In the genomic region with DNA sequence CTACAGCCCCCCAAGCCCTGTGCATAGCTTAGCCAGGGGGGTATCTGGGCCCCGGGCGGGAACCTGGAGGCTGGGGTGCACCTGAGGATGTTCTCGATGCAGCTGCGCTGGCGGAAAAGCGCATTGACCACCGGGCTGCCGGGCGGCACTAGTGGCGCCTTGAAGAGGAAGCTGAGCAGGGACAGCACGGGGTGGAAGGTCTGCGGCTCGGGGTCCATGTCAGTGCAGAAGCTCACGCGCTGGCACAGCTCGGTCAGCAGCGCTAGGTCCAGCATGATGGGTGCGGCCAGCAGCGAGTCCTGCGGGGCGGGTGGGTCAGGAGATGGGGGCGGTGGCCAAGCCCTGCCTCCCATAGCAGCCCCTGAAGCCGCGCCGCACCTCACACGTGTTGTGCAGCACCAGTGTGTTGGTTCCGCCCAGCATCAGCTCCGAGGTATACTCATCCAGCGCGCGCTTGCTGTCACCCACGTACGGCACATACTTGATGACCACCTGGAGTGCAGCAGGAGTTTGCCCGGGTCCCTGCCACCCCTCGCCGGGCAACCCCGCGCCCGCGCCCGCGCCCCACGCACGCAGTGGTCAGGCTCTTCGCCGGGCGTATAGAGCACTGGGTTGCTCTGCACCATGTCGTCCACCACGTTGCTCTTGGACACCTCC, we compare ENCODE assay signal across 1 cellular context.
A peak's percentile ranks its signal among the peaks of the same experiment; 100 is the strongest.
TF ChIP-seq lines count a peak whose summit lies in the region.

No MANE protein-coding gene starts in this region.

TF ChIP-seq in K562, 482 proteins besides CTCF, POLR2A, EP300 and RAD21 (continues in another document):
- TF ChIP-seq CHD4 (IDR thresholded peaks at IDR 0.05; ENCODE audit: insufficient read depth, insufficient replicate concordance, low read depth, low read length, poor library complexity, severe bottlenecking) (no peak), TSC22D4 (tag; IDR thresholded peaks at IDR 0.05) (no peak), KLF13 (tag; IDR thresholded peaks at IDR 0.05; ENCODE audit: borderline replicate concordance, low read depth) (no peak), ZNF197 (CRISPR knock-in tag; IDR thresholded peaks at IDR 0.05; ENCODE audit: low read depth) (no peak), NR2C2 (CRISPR knock-in tag; IDR thresholded peaks at IDR 0.05) (no peak), NR2C2 (tag; IDR thresholded peaks at IDR 0.05) (no peak), ZBTB33 (CRISPR knock-in tag; IDR thresholded peaks at IDR 0.05) (peak; percentile 99), CTCFL (IDR thresholded peaks at IDR 0.05; ENCODE audit: borderline replicate concordance, insufficient read depth, low read depth, low read length, poor library complexity, severe bottlenecking) (no peak), RBM22 (IDR thresholded peaks at IDR 0.05; ENCODE audit: low read depth, low read length, poor library complexity, severe bottlenecking) (peak; percentile 72), ZC3H4 (CRISPR knock-in tag; IDR thresholded peaks at IDR 0.05; ENCODE audit: borderline replicate concordance) (no peak), HMGN3 (IDR thresholded peaks at IDR 0.05; ENCODE audit: borderline replicate concordance, extremely low read depth, insufficient read length, low read depth, low read length) (peak; percentile 35), ZNF830 (CRISPR knock-in tag; IDR thresholded peaks at IDR 0.05) (no peak), PYGO2 (tag; IDR thresholded peaks at IDR 0.05) (no peak), HNRNPL (IDR thresholded peaks at IDR 0.05; ENCODE audit: low read depth, low read length) (peak; percentile 92), KLF10 (CRISPR knock-in tag; IDR thresholded peaks at IDR 0.05) (no peak), EWSR1 (IDR thresholded peaks at IDR 0.05; ENCODE audit: borderline replicate concordance, low read depth, partially characterized antibody) (no peak), BCL6 (CRISPR knock-in tag; IDR thresholded peaks at IDR 0.05) (no peak), ILF3 (IDR thresholded peaks at IDR 0.05; ENCODE audit: borderline replicate concordance) (no peak), SMAD1 (IDR thresholded peaks at IDR 0.05; ENCODE audit: low read depth, low read length, partially characterized antibody) (no peak), SMARCA4 (IDR thresholded peaks at IDR 0.05) (no peak), HDAC3 (IDR thresholded peaks at IDR 0.05; ENCODE audit: borderline replicate concordance, partially characterized antibody) (no peak), RBFOX2 (IDR thresholded peaks at IDR 0.05; ENCODE audit: low read depth, low read length) (peak; percentile 61), ZNF24 (IDR thresholded peaks at IDR 0.05) (no peak), NFXL1 (CRISPR knock-in tag; IDR thresholded peaks at IDR 0.05) (no peak), MBD2 (IDR thresholded peaks at IDR 0.05; ENCODE audit: borderline replicate concordance, low read depth) (no peak), ARHGAP35 (IDR thresholded peaks at IDR 0.05; ENCODE audit: partially characterized antibody) (no peak), ARID4B (CRISPR knock-in tag; IDR thresholded peaks at IDR 0.05) (no peak), BDP1 (IDR thresholded peaks at IDR 0.05; ENCODE audit: insufficient read depth, insufficient read length) (no peak), ATF2 (CRISPR knock-in tag; IDR thresholded peaks at IDR 0.05) (no peak), REST (CRISPR knock-in tag; IDR thresholded peaks at IDR 0.05; ENCODE audit: low read depth) (no peak), CUX1 (CRISPR knock-in tag; IDR thresholded peaks at IDR 0.05) (no peak), NR2F6 (CRISPR knock-in tag; IDR thresholded peaks at IDR 0.05) (no peak), POLR2G (IDR thresholded peaks at IDR 0.05; ENCODE audit: low read depth, low read length) (peak; percentile 82)
- TF ChIP-seq, protein P1, sequence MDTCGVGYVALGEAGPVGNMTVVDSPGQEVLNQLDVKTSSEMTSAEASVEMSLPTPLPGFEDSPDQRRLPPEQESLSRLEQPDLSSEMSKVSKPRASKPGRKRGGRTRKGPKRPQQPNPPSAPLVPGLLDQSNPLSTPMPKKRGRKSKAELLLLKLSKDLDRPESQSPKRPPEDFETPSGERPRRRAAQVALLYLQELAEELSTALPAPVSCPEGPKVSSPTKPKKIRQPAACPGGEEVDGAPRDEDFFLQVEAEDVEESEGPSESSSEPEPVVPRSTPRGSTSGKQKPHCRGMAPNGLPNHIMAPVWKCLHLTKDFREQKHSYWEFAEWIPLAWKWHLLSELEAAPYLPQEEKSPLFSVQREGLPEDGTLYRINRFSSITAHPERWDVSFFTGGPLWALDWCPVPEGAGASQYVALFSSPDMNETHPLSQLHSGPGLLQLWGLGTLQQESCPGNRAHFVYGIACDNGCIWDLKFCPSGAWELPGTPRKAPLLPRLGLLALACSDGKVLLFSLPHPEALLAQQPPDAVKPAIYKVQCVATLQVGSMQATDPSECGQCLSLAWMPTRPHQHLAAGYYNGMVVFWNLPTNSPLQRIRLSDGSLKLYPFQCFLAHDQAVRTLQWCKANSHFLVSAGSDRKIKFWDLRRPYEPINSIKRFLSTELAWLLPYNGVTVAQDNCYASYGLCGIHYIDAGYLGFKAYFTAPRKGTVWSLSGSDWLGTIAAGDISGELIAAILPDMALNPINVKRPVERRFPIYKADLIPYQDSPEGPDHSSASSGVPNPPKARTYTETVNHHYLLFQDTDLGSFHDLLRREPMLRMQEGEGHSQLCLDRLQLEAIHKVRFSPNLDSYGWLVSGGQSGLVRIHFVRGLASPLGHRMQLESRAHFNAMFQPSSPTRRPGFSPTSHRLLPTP (IDR thresholded peaks at IDR 0.05; ENCODE audit: borderline replicate concordance, extremely low read depth, insufficient read length) = no peak
